30 cellular contexts compared by ENCODE assay signal in genomic region chr9:25094518-25094917, GRCh38.
"Had no signal": no experiment of that assay in that cellular context is flagged by ENCODE, and none has a peak within 500 bp of the region (broad histone marks: within the 10 kb centered on the region; RNA-seq: fewer than 3 reads in every experiment).

No MANE protein-coding gene starts in this region.

- DNase-seq: activated CD4-positive, alpha-beta memory T cell treated with anti-CD3 and anti-CD28 coated beads for 36 hours; activated CD4-positive, alpha-beta T cell treated with anti-CD3 and anti-CD28 coated beads for 36 hours; activated CD4-positive, alpha-beta T cell treated with anti-CD3 and anti-CD28 coated beads, Interleukin-2, amount 50 U/mL, for 1 hour; activated CD8-positive, alpha-beta memory T cell treated with anti-CD3 and anti-CD28 coated beads for 24 hours; activated CD8-positive, alpha-beta memory T cell treated with anti-CD3 and anti-CD28 coated beads, Interleukin-2, amount 10 ng/mL, durations not matched to agents 7 days and 5 days; activated CD8-positive, alpha-beta memory T cell treated with anti-CD3 and anti-CD28 coated beads, Interleukin-2, amount 50 U/mL, for 48 hours; activated effector memory CD4-positive, alpha-beta T cell treated with anti-CD3 and anti-CD28 coated beads, Interleukin-2, amount 50 U/mL, for 16 hours; activated naive CD4-positive, alpha-beta T cell; activated naive CD4-positive, alpha-beta T cell treated with anti-CD3 and anti-CD28 coated beads, Interleukin-2, amount 50 U/mL, for 16 hours; activated naive CD8-positive, alpha-beta T cell treated with anti-CD3 and anti-CD28 coated beads for 36 hours; activated T-cell treated with anti-CD3 and anti-CD28 coated beads, Interleukin-2, amount 50 U/mL, for 48 hours; amniotic stem cell; aorta; MG63; NCI-H1048; NCI-H1105 treated with DMSO at 0.1 percent for 48 hours; NCI-H1436; NCI-H1694 treated with DMSO at 0.1 percent for 48 hours; NCI-H2029; NCI-H345; NCI-H524 treated with DMSO at 0.1 percent for 48 hours; Peyer's patch; RPMI8226; SHP77 treated with DMSO at 0.1 percent for 48 hours; SK-N-SH had no signal

- H3K36me3 Mint-ChIP-seq: activated CD4-positive, alpha-beta memory T cell treated with anti-CD3 and anti-CD28 coated beads for 36 hours; activated CD8-positive, alpha-beta memory T cell treated with anti-CD3 and anti-CD28 coated beads, Interleukin-2, amount 10 ng/mL, durations not matched to agents 7 days and 5 days; activated naive CD8-positive, alpha-beta T cell treated with anti-CD3 and anti-CD28 coated beads for 36 hours; WTC11 had no signal

- H3K27ac Mint-ChIP-seq: activated CD4-positive, alpha-beta memory T cell treated with anti-CD3 and anti-CD28 coated beads for 36 hours; activated CD4-positive, alpha-beta T cell treated with anti-CD3 and anti-CD28 coated beads for 36 hours; activated CD8-positive, alpha-beta memory T cell treated with anti-CD3 and anti-CD28 coated beads, Interleukin-2, amount 10 ng/mL, durations not matched to agents 7 days and 5 days; activated naive CD8-positive, alpha-beta T cell treated with anti-CD3 and anti-CD28 coated beads for 36 hours; activated T-helper 17 cell treated with anti-CD3 and anti-CD28 coated beads, Interleukin-2, amount 50 U/mL, for 72 hours; T-helper 1 cell treated with Interleukin-12 subunit alpha and Interleukin-12 subunit beta and Interleukin-4 antibody, amounts not matched to agents 30 μg/mL and 1 μg/mL, for 36 hours; T-helper 2 cell treated with Interferon-gamma antibody and Interleukin-4, amounts not matched to agents 5 μg/mL and 100 μg/mL, for 36 hours; WTC11 had no signal

- H3K4me1 Mint-ChIP-seq: activated CD4-positive, alpha-beta T cell treated with anti-CD3 and anti-CD28 coated beads for 36 hours; activated CD8-positive, alpha-beta memory T cell treated with anti-CD3 and anti-CD28 coated beads, Interleukin-2, amount 10 ng/mL, durations not matched to agents 7 days and 5 days; activated naive CD8-positive, alpha-beta T cell treated with anti-CD3 and anti-CD28 coated beads for 36 hours; activated T-helper 17 cell treated with anti-CD3 and anti-CD28 coated beads, Interleukin-2, amount 50 U/mL, for 72 hours had no signal

- H3K9me3 Mint-ChIP-seq: T-helper 1 cell treated with Interleukin-12 subunit alpha and Interleukin-12 subunit beta and Interleukin-4 antibody, amounts not matched to agents 30 μg/mL and 1 μg/mL, for 36 hours; WTC11 had no signal

- H3K4me3 ChIP-seq: MG63, Peyer's patch, SJSA1 had no signal

- H3K4me3 Mint-ChIP-seq: activated CD4-positive, alpha-beta memory T cell treated with anti-CD3 and anti-CD28 coated beads for 36 hours; activated CD4-positive, alpha-beta T cell treated with anti-CD3 and anti-CD28 coated beads for 36 hours; activated CD8-positive, alpha-beta memory T cell treated with anti-CD3 and anti-CD28 coated beads, Interleukin-2, amount 10 ng/mL, durations not matched to agents 7 days and 5 days; activated naive CD8-positive, alpha-beta T cell treated with anti-CD3 and anti-CD28 coated beads for 36 hours; activated T-helper 17 cell treated with anti-CD3 and anti-CD28 coated beads, Interleukin-2, amount 50 U/mL, for 72 hours; T-helper 1 cell treated with Interleukin-12 subunit alpha and Interleukin-12 subunit beta and Interleukin-4 antibody, amounts not matched to agents 30 μg/mL and 1 μg/mL, for 36 hours; T-helper 2 cell treated with Interferon-gamma antibody and Interleukin-4, amounts not matched to agents 5 μg/mL and 100 μg/mL, for 36 hours; WTC11 had no signal

- H3K27me3 Mint-ChIP-seq: activated CD4-positive, alpha-beta memory T cell treated with anti-CD3 and anti-CD28 coated beads for 36 hours; activated CD4-positive, alpha-beta T cell treated with anti-CD3 and anti-CD28 coated beads for 36 hours; activated CD8-positive, alpha-beta memory T cell treated with anti-CD3 and anti-CD28 coated beads, Interleukin-2, amount 10 ng/mL, durations not matched to agents 7 days and 5 days; activated naive CD8-positive, alpha-beta T cell treated with anti-CD3 and anti-CD28 coated beads for 36 hours; activated T-helper 17 cell treated with anti-CD3 and anti-CD28 coated beads, Interleukin-2, amount 50 U/mL, for 72 hours had no signal
